In the genomic region with DNA sequence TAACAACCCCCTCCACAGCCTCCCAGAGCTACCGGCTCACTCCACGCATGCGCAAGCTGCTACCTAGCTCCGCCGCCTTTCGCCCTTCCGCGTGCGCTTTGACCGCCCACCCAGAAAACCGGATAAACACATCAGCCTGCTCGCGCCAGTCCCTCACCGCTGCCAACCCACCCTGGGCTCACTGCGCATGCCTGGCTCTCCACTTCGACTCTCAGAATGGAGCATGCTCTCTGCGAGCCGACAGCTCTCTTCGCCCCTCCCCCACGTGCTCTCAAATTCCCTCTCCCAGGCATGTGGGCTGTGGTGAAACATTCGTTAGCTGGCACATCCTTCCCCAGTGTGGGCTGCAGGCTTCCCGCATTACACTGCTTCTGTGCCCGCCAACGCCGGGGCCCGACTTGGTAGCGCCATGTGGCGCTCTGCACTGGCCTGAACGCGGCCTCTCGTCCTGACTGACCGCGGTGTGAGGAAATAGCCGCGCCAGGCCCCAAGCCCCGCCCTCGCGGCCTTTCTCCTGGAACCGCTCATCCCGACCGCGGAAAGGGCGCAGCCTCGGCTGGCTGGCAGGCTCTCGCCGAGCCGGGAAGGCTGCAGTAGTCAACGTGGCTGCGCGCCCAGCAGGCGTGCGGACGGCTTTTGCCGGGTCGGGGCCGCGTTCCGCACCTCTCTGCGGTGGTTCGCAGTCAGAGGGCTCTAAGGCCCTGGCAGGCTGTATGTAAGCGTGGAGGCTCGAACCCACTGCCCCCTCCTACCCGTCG, we compare ENCODE assay signal across 8 cellular contexts. TPM values are rescaled to one million over a fixed set of nuclear protein-coding genes. Genes with fewer than 3 reads are reported as not detected.
A peak's percentile ranks its signal among the peaks of the same experiment; 100 is the strongest.
DNase-seq lines count a peak whose midpoint lies in the region; ATAC-seq and TF ChIP-seq lines count a peak whose summit lies in the region.

No MANE protein-coding gene starts in this region.

- CTCF ChIA-PET in BJ (lab: Yijun Ruan, JAX), result interaction anchor here (0.6 to 1.3 kb wide), 6 partner anchors 118 to 1864 kb away, joined by 3 to 6 read pairs (median 3); a partner anchor contains a TSS

- no peaks in the 10 kb centered on the region for H3K27me3 ChIP-seq in BJ (ENCODE audit: control insufficient read depth, insufficient read depth, low read length)

- peak; percentile 63 for ATAC-seq in HG03457 (IDR thresholded peaks at IDR 0.05; ENCODE audit: unreplicated experiment)

- H3K27ac ChIP-seq in cingulate gyrus (ENCODE audit: low read depth, low read length), result peak overlapping the region; percentile 99

- POLR2A ChIA-PET in BJ (lab: Charles Lee), result interaction anchor here (0.5 to 1.0 kb wide), 6 partner anchors 11 to 1853 kb away, joined by 3 to 22 read pairs (median 4); a partner anchor contains a TSS

- peak overlapping the region; percentile 84 for H3K4me3 ChIP-seq in BJ (ENCODE audit: low read depth, low read length)

- DNase-seq in BJ (ENCODE audit: low read depth), result peak; percentile 99
- DNase-seq in GM19240 (ENCODE audit: insufficient read length, low spot score), result peak; percentile 92
- DNase-seq in NCI-H524 (lab: John Stamatoyannopoulos, UW), result peak; percentile 100
- DNase-seq in activated CD4-positive, alpha-beta T cell treated with anti-CD3 and anti-CD28 coated beads for 4 hours, result peak; percentile 100
- peak; percentile 100 for DNase-seq in kidney tubule cell (ENCODE audit: low spot score)
- DNase-seq in stimulated activated CD4-positive, alpha-beta T cell treated with anti-CD3 and anti-CD28 coated beads, Interleukin-1b, Interleukin-23, amount 100 ng/mL, for 1 hour (ENCODE audit: low read depth in 2 of 2), result peak; percentile 96 to 99

- no peak for TF ChIP-seq CTCF in BJ (IDR thresholded peaks at IDR 0.05; ENCODE audit: insufficient read depth, low read depth, low read length)

- H3K36me3 ChIP-seq in BJ (ENCODE audit: control insufficient read depth, insufficient read depth, low read length), result no peaks in the 10 kb centered on the region; the same call in 1 of the 2 replicates

RNA-seq across cellular contexts. Expression of a gene that starts 0.4 kb away (rescaled TPM):
- polyA plus RNA-seq in BJ (2011; rRNA removed), result 2.7 and 4.9 TPM in 2 replicates
- 6.5 and 9.1 TPM in 2 replicates for polyA minus RNA-seq in BJ (2011; rRNA and poly(A)+ RNA removed)

RNA-seq across cellular contexts. Expression of a gene that starts 53.6 kb away (rescaled TPM):
- polyA plus RNA-seq in BJ (2011; rRNA removed), result 51.0 and 65.0 TPM in 2 replicates
- polyA minus RNA-seq in BJ (2011; rRNA and poly(A)+ RNA removed), result 34.9 and 53.5 TPM in 2 replicates

Comparison
In these comparisons a context has a peak if more than half of its experiments do, and no peak if none do; other contexts are left out.
1. Peak in every context shown above with its lines: DNase-seq, ATAC-seq, H3K4me3 ChIP-seq and H3K27ac ChIP-seq.